In genomic region chr9:129823163-129823933, GRCh38 we compare ENCODE assay signal across 8 cellular contexts. TPM values are rescaled to one million over a fixed set of nuclear protein-coding genes. Genes with fewer than 3 reads are reported as not detected.
DNase-seq lines count a peak whose midpoint lies in the region; ATAC-seq, FAIRE-seq and TF ChIP-seq lines count a peak whose summit lies in the region.

No MANE protein-coding gene starts in this region.

- H3K27ac Mint-ChIP-seq in GM23338: 0 out of 2 replicates have a peak overlapping the region, but pooled peaks have one; percentile 66

- peak overlapping the region; percentile 88 for H3K4me2 ChIP-seq in GM23338
- H3K4me2 ChIP-seq in mesenchymal stem cell (ENCODE audit: low read length, poor library complexity, severe bottlenecking): peak overlapping the region; percentile 87

- H2BK12ac ChIP-seq in mesenchymal stem cell (ENCODE audit: low read length in 2 of 2): no peak overlapping the region

- H4K20me1 ChIP-seq in GM23338 (replicated peaks; ENCODE audit: insufficient read depth): no peaks in the 10 kb centered on the region

- peak overlapping the region; percentile 88 for H2BK120ac ChIP-seq in mesenchymal stem cell (ENCODE audit: low read depth, low read length)

- H3K36me3 Mint-ChIP-seq in GM23338 (ENCODE audit: low read depth): peaks cover 49% of the 10 kb centered on the region

- H2AFZ ChIP-seq in GM23338 (no peak overlapping the region), mesenchymal stem cell (ENCODE audit: low read depth, low read length) (no peak overlapping the region)

- CTCF ChIA-PET in RWPE1 (lab: Yijun Ruan, JAX): no interaction called here

- peak overlapping the region; percentile 34 for H2BK15ac ChIP-seq in mesenchymal stem cell (ENCODE audit: low read depth, poor library complexity, severe bottlenecking)

- no peaks in the 10 kb centered on the region for H3K9me2 ChIP-seq in GM23338 (ENCODE audit: insufficient read depth)

- peak overlapping the region; percentile 32 to 85 for H3K4ac ChIP-seq in mesenchymal stem cell (ENCODE audit: low read depth in 1 of 2, low read length in 2 of 2)

- peak overlapping the region in 1 of 2 experiments; percentile 31 for H3K14ac ChIP-seq in mesenchymal stem cell (ENCODE audit: low read length in 2 of 2)

- no peak for FAIRE-seq in urothelium cell line (lab: Jason Lieb, UNC)

- H3K79me1 ChIP-seq in mesenchymal stem cell (replicated peaks; ENCODE audit: low read length, poor library complexity, severe bottlenecking): peaks cover 22% of the 10 kb centered on the region

- H3K9me3 ChIP-seq in ectodermal cell (ENCODE audit: control insufficient read depth, low read length) (no peaks in the 10 kb centered on the region), mesenchymal stem cell (ENCODE audit: control insufficient read depth, low read length) (no peaks in the 10 kb centered on the region)

- 1 to 2% methylated on average over 27 to 30 of the region's 32 CpGs for WGBS in ectodermal cell, 2 experiments
- 2% methylated on average over 26 of the region's 32 CpGs for WGBS in mesenchymal stem cell

- H3K27ac ChIP-seq in C4-2B: peak overlapping the region; percentile 75
- 0 out of 2 replicates have a peak overlapping the region, but pooled peaks have one; percentile 55 for H3K27ac ChIP-seq in GM23338 (ENCODE audit: low read depth)
- H3K27ac ChIP-seq in RWPE1: peak overlapping the region; percentile 82
- no peak overlapping the region for H3K27ac ChIP-seq in ectodermal cell (ENCODE audit: insufficient read depth, low read depth, low read length, poor library complexity, severe bottlenecking)
- peak overlapping the region; percentile 59 for H3K27ac ChIP-seq in mesenchymal stem cell (ENCODE audit: low read length, poor library complexity, severe bottlenecking)

- H3K79me2 ChIP-seq in GM23338 (replicated peaks; ENCODE audit: insufficient read depth): peaks cover 22% of the 10 kb centered on the region

- peak overlapping the region; percentile 79 for H3K4me3 ChIP-seq in GM23338
- peak overlapping the region; percentile 84 for H3K4me3 ChIP-seq in ectodermal cell (ENCODE audit: insufficient read depth, low read depth, low read length)
- H3K4me3 ChIP-seq in mesenchymal stem cell (ENCODE audit: insufficient read depth in 1 of 2, low read depth in 1 of 2, low read length in 2 of 2): peak overlapping the region; percentile 81 to 82

- H3K4me3 Mint-ChIP-seq in GM23338: peak overlapping the region; percentile 82

- ATAC-seq in GM23338: peak; percentile 61

- no peak overlapping the region for H2BK5ac ChIP-seq in mesenchymal stem cell (ENCODE audit: low read depth, low read length, poor library complexity, severe bottlenecking)

- H3K4me1 ChIP-seq in GM23338 (ENCODE audit: insufficient read depth) (no peaks in the 10 kb centered on the region), ectodermal cell (ENCODE audit: control insufficient read depth, insufficient read depth, low read length) (no peaks in the 10 kb centered on the region), mesenchymal stem cell (ENCODE audit: control insufficient read depth, insufficient read depth, low read depth, low read length) (peaks cover 6% of the 10 kb centered on the region)

- peaks cover 2% of the 10 kb centered on the region; the same call in 1 of the 3 replicates for H3K9me3 Mint-ChIP-seq in GM23338

- 0 out of 2 replicates have a peak, but pooled peaks cover 2% of the 10 kb centered on the region for H3F3A ChIP-seq in GM23338 (replicated peaks; ENCODE audit: low read depth)

- H3K18ac ChIP-seq in mesenchymal stem cell (ENCODE audit: low read depth in 1 of 2, low read length in 2 of 2): peak overlapping the region; percentile 84 to 91

- peaks cover 7% of the 10 kb centered on the region for H3K4me1 Mint-ChIP-seq in GM23338

- TF ChIP-seq CTCF in C4-2B (conservative IDR thresholded peaks at IDR 0.05) (no peak), GM23338 (conservative IDR thresholded peaks at IDR 0.05; ENCODE audit: low read depth in 2 of 2) (no peak), RWPE1 (conservative IDR thresholded peaks at IDR 0.05; ENCODE audit: low read depth) (no peak)

- H4K8ac ChIP-seq in mesenchymal stem cell (ENCODE audit: low read length): peak overlapping the region; percentile 86

- DNase-seq in GM23338 (ENCODE audit: low spot score) (peak; percentile 62), RWPE1 (ENCODE audit: low spot score) (peak; percentile 48), mesenchymal stem cell (peak; percentile 46), urothelium cell line (ENCODE audit: low spot score) (peak; percentile 23), globus pallidus (ENCODE audit: low spot score) (no peak), DMS79 (lab: John Stamatoyannopoulos, UW) (no peak)

- no peak overlapping the region for H3K23ac ChIP-seq in mesenchymal stem cell (ENCODE audit: low read length in 2 of 2)

- no peak overlapping the region for H2AK5ac ChIP-seq in mesenchymal stem cell (ENCODE audit: low read length, severe bottlenecking)

- H3K36me3 ChIP-seq in GM23338 (ENCODE audit: insufficient read depth) (peaks cover 28% of the 10 kb centered on the region), ectodermal cell (ENCODE audit: control insufficient read depth, insufficient read depth, low read length) (peaks cover 25% of the 10 kb centered on the region), mesenchymal stem cell (ENCODE audit: control insufficient read depth in 1 of 2, insufficient read depth in 2 of 2, low read depth in 1 of 2, low read length in 2 of 2) (peaks cover 39 to 56% of the 10 kb centered on the region in 2 experiments)

- H3K9ac ChIP-seq in mesenchymal stem cell (ENCODE audit: low read length): peak overlapping the region; percentile 87

- H3K27me3 ChIP-seq in GM23338 (ENCODE audit: insufficient read depth): no peaks in the 10 kb centered on the region
- no peaks in the 10 kb centered on the region for H3K27me3 ChIP-seq in ectodermal cell (ENCODE audit: control insufficient read depth, insufficient read depth, low read length, poor library complexity, severe bottlenecking)
- no peaks in the 10 kb centered on the region for H3K27me3 ChIP-seq in mesenchymal stem cell (ENCODE audit: control insufficient read depth in 1 of 2, insufficient read depth in 1 of 2, low read length in 2 of 2)

- H3K27me3 Mint-ChIP-seq in GM23338 (ENCODE audit: insufficient read depth, low read depth, poor library complexity): peaks cover 17% of the 10 kb centered on the region

- peak overlapping the region; percentile 94 for H4K91ac ChIP-seq in mesenchymal stem cell (ENCODE audit: low read length)

- POLR2A ChIA-PET in RWPE1 (lab: Yijun Ruan, JAX; ENCODE audit: low non-redundant PET): no interaction called here

TF ChIP-seq in GM23338, 12 proteins besides CTCF, POLR2A, EP300 and RAD21 (continues in another document):
- no peak for TF ChIP-seq POLR2AphosphoS5 (IDR thresholded peaks at IDR 0.05; ENCODE audit: low read depth)
- TF ChIP-seq CREB1 (CRISPR knock-in tag; IDR thresholded peaks at IDR 0.05; ENCODE audit: low read depth): no peak
- TF ChIP-seq ZNF331 (CRISPR knock-in tag; IDR thresholded peaks at IDR 0.05; ENCODE audit: low read depth): no peak

RNA-seq across cellular contexts. Expression of gene TOR1A, which starts 0.6 kb away (rescaled TPM):
- total RNA-seq in GM23338 (2014; rRNA removed; shearing (Covaris generic)): 33.9 and 45.7 TPM in 2 replicates
- polyA plus RNA-seq in GM23338 (2016; fragmentation: Nextera tagmentation; extraction: Ambion mirVana): 23.6 and 24.2 TPM in 2 replicates
- polyA plus RNA-seq in ectodermal cell (2013, experiment 1 of 4): 51.8 TPM
- 57.9 TPM for polyA plus RNA-seq in ectodermal cell (2013, experiment 2 of 4)
- 40.6 TPM for polyA plus RNA-seq in ectodermal cell (2013, experiment 3 of 4)
- polyA plus RNA-seq in ectodermal cell (2013, experiment 4 of 4): 46.0 TPM
- 62.4 TPM for polyA plus RNA-seq in mesenchymal stem cell (2013, experiment 1 of 2)
- polyA plus RNA-seq in mesenchymal stem cell (2013, experiment 2 of 2): 62.2 TPM

RNA-seq across cellular contexts. Expression of gene C9orf78, which starts 11.7 kb away (rescaled TPM):
- 34.4 and 46.1 TPM in 2 replicates for total RNA-seq in GM23338 (2014; rRNA removed; shearing (Covaris generic))
- 72.8 and 84.6 TPM in 2 replicates for polyA plus RNA-seq in GM23338 (2016; fragmentation: Nextera tagmentation; extraction: Ambion mirVana)
- polyA plus RNA-seq in ectodermal cell (2013, experiment 1 of 4): 56.0 TPM
- polyA plus RNA-seq in ectodermal cell (2013, experiment 2 of 4): 55.0 TPM
- polyA plus RNA-seq in ectodermal cell (2013, experiment 3 of 4): 44.1 TPM
- polyA plus RNA-seq in ectodermal cell (2013, experiment 4 of 4): 51.2 TPM
- 36.7 TPM for polyA plus RNA-seq in mesenchymal stem cell (2013, experiment 1 of 2)
- 38.1 TPM for polyA plus RNA-seq in mesenchymal stem cell (2013, experiment 2 of 2)

RNA-seq across cellular contexts. Expression of gene USP20, which starts 11.9 kb away (rescaled TPM):
- 12.0 and 13.0 TPM in 2 replicates for total RNA-seq in GM23338 (2014; rRNA removed; shearing (Covaris generic))
- 9.9 and 10.4 TPM in 2 replicates for polyA plus RNA-seq in GM23338 (2016; fragmentation: Nextera tagmentation; extraction: Ambion mirVana)
- 27.8 TPM for polyA plus RNA-seq in ectodermal cell (2013, experiment 1 of 4)
- 26.1 TPM for polyA plus RNA-seq in ectodermal cell (2013, experiment 2 of 4)
- polyA plus RNA-seq in ectodermal cell (2013, experiment 3 of 4): 20.7 TPM
- polyA plus RNA-seq in ectodermal cell (2013, experiment 4 of 4): 22.8 TPM
- polyA plus RNA-seq in mesenchymal stem cell (2013, experiment 1 of 2): 7.6 TPM
- 7.5 TPM for polyA plus RNA-seq in mesenchymal stem cell (2013, experiment 2 of 2)

RNA-seq across cellular contexts. Expression of gene TOR1B, which starts 20.4 kb away (rescaled TPM):
- total RNA-seq in GM23338 (2014; rRNA removed; shearing (Covaris generic)): 36.2 and 42.4 TPM in 2 replicates
- 8.8 and 10.6 TPM in 2 replicates for polyA plus RNA-seq in GM23338 (2016; fragmentation: Nextera tagmentation; extraction: Ambion mirVana)
- polyA plus RNA-seq in ectodermal cell (2013, experiment 1 of 4): 22.0 TPM
- 26.9 TPM for polyA plus RNA-seq in ectodermal cell (2013, experiment 2 of 4)
- polyA plus RNA-seq in ectodermal cell (2013, experiment 3 of 4): 19.4 TPM
- 20.0 TPM for polyA plus RNA-seq in ectodermal cell (2013, experiment 4 of 4)
- polyA plus RNA-seq in mesenchymal stem cell (2013, experiment 1 of 2): 30.4 TPM
- 33.2 TPM for polyA plus RNA-seq in mesenchymal stem cell (2013, experiment 2 of 2)

Comparison
In these comparisons a context has a peak if more than half of its experiments do, and no peak if none do; other contexts are left out.
1. DNase-seq: peak in GM23338 (single experiment), RWPE1 (single experiment), mesenchymal stem cell (single experiment) and urothelium cell line (single experiment); none in globus pallidus (single experiment) and DMS79 (single experiment).
2. Peak in every context shown above with its lines, with median percentiles within 50 percentile points of each other: H3K4me3 ChIP-seq.